Comparison of ENCODE assay signal across 26 cellular contexts in genomic region chr5:76474377-76474776, GRCh38.
A peak's percentile ranks its signal among the peaks of the same experiment; 100 is the strongest.
DNase-seq lines count a peak whose midpoint lies in the region; ATAC-seq and TF ChIP-seq lines count a peak whose summit lies in the region.
"Had no signal": no experiment of that assay in that cellular context is flagged by ENCODE, and none has a peak within 500 bp of the region (broad histone marks: within the 10 kb centered on the region; RNA-seq: fewer than 3 reads in every experiment).

No MANE protein-coding gene starts in this region.

- peak overlapping the region; percentile 63 for H3K27ac Mint-ChIP-seq in activated T-cell treated with anti-CD3 and anti-CD28 coated beads, Interleukin-2, amount 50 U/mL, for 24 hours
- H3K27ac Mint-ChIP-seq in GM23338 = no peak overlapping the region
- peak overlapping the region; percentile 28 for H3K27ac Mint-ChIP-seq in activated naive CD8-positive, alpha-beta T cell treated with anti-CD3 and anti-CD28 coated beads for 36 hours
- peak overlapping the region; percentile 74 for H3K27ac Mint-ChIP-seq in neural progenitor cell

- 54 to 88% (median 72%) methylated on average over 2 of the region's 2 CpGs for WGBS in spleen, 5 donors

- H3K27me3 Mint-ChIP-seq in activated T-cell treated with anti-CD3 and anti-CD28 coated beads, Interleukin-2, amount 50 U/mL, for 24 hours = no peaks in the 10 kb centered on the region
- H3K27me3 Mint-ChIP-seq in GM23338 (ENCODE audit: insufficient read depth, low read depth, poor library complexity) (peaks cover 4% of the 10 kb centered on the region), neural progenitor cell (ENCODE audit: insufficient read depth, low read depth) (peaks cover 2% of the 10 kb centered on the region)
- H3K27me3 Mint-ChIP-seq in activated naive CD8-positive, alpha-beta T cell treated with anti-CD3 and anti-CD28 coated beads for 36 hours = no peaks in the 10 kb centered on the region
- H3K27me3 Mint-ChIP-seq: activated naive CD4-positive, alpha-beta T cell treated with anti-CD3 and anti-CD28 coated beads, Interleukin-2, amount 50 U/mL, for 24 hours had no signal

- ATAC-seq in GM23338 = no peak
- no peak for ATAC-seq in HG03378 (IDR thresholded peaks at IDR 0.05; ENCODE audit: unreplicated experiment)

- H3K27ac ChIP-seq in GM23338 (ENCODE audit: low read depth) = peak overlapping the region; percentile 82; the same call in 1 of the 2 replicates
- H3K27ac ChIP-seq in neural progenitor cell = no peak overlapping the region
- peak overlapping the region in 1 of 8 donors; percentile 55 for H3K27ac ChIP-seq in spleen
- H3K27ac ChIP-seq: cardiac muscle cell, epithelial cell of prostate, parathyroid adenoma, thyroid gland had no signal

- H3K79me2 ChIP-seq in GM23338 (replicated peaks; ENCODE audit: insufficient read depth) (peaks cover 10% of the 10 kb centered on the region), neural progenitor cell (ENCODE audit: low read depth) (no peaks in the 10 kb centered on the region)

- no peak for TF ChIP-seq POLR2A in spleen (IDR thresholded peaks at IDR 0.05)

- no peak overlapping the region for H3K4me2 ChIP-seq in GM23338
- no peak overlapping the region for H3K4me2 ChIP-seq in neural progenitor cell
- H3K4me2 ChIP-seq: smooth muscle cell had no signal

- DNase-seq in activated T-cell treated with anti-CD3 and anti-CD28 coated beads, Interleukin-2, amount 50 U/mL, for 24 hours = no peak
- DNase-seq in activated T-cell treated with anti-CD3 and anti-CD28 coated beads, Interleukin-2, amount 50 U/mL, for 48 hours = no peak
- DNase-seq in GM23338 (ENCODE audit: low spot score) = no peak
- no peak for DNase-seq in activated naive CD8-positive, alpha-beta T cell treated with anti-CD3 and anti-CD28 coated beads for 36 hours
- no peak for DNase-seq in neural progenitor cell (ENCODE audit: low spot score)
- DNase-seq in nucleus accumbens (lab: John Stamatoyannopoulos, UW) = no peak
- no peak for DNase-seq in spleen
- DNase-seq: activated CD8-positive, alpha-beta memory T cell treated with anti-CD3 and anti-CD28 coated beads, Interleukin-2, amount 50 U/mL, for 48 hours; cortex of kidney; DMS53; hippocampal formation; NCI-H1092; NCI-H1694; NCI-H446; NCI-H748 treated with DMSO at 0.1 percent for 48 hours; retina; SIG-M5; SW 1271; thyroid gland had no signal

- no peak overlapping the region for H3K9ac ChIP-seq in neural progenitor cell
- H3K9ac ChIP-seq: parathyroid adenoma had no signal

- H4K20me1 ChIP-seq in GM23338 (replicated peaks; ENCODE audit: insufficient read depth) = no peaks in the 10 kb centered on the region
- H4K20me1 ChIP-seq in neural progenitor cell (ENCODE audit: low read depth) = no peaks in the 10 kb centered on the region

- intact Hi-C loops in spleen (cut with DNase I; ENCODE audit: low total_unique reads) = no loop called here

- peaks cover 6% of the 10 kb centered on the region for H3K36me3 Mint-ChIP-seq in activated T-cell treated with anti-CD3 and anti-CD28 coated beads, Interleukin-2, amount 50 U/mL, for 24 hours (ENCODE audit: low read depth)
- peaks cover 26% of the 10 kb centered on the region for H3K36me3 Mint-ChIP-seq in GM23338 (ENCODE audit: low read depth)
- peaks cover 20% of the 10 kb centered on the region for H3K36me3 Mint-ChIP-seq in activated naive CD8-positive, alpha-beta T cell treated with anti-CD3 and anti-CD28 coated beads for 36 hours
- H3K36me3 Mint-ChIP-seq in neural progenitor cell = peaks cover 4% of the 10 kb centered on the region

- peaks cover 87% of the 10 kb centered on the region for H3K4me1 Mint-ChIP-seq in activated T-cell treated with anti-CD3 and anti-CD28 coated beads, Interleukin-2, amount 50 U/mL, for 24 hours (ENCODE audit: low read depth)
- H3K4me1 Mint-ChIP-seq in GM23338 (peaks cover 26% of the 10 kb centered on the region), neural progenitor cell (peaks cover 18% of the 10 kb centered on the region)
- peaks cover 58% of the 10 kb centered on the region for H3K4me1 Mint-ChIP-seq in activated naive CD8-positive, alpha-beta T cell treated with anti-CD3 and anti-CD28 coated beads for 36 hours

- H3K4me3 Mint-ChIP-seq in activated T-cell treated with anti-CD3 and anti-CD28 coated beads, Interleukin-2, amount 50 U/mL, for 24 hours = no peak overlapping the region
- H3K4me3 Mint-ChIP-seq in GM23338 (no peak overlapping the region), neural progenitor cell (no peak overlapping the region)
- no peak overlapping the region for H3K4me3 Mint-ChIP-seq in activated naive CD8-positive, alpha-beta T cell treated with anti-CD3 and anti-CD28 coated beads for 36 hours

- H3K9me2 ChIP-seq in GM23338 (ENCODE audit: insufficient read depth) = no peaks in the 10 kb centered on the region; the same call in 1 of the 2 replicates

- H3K9me3 ChIP-seq in neural progenitor cell (ENCODE audit: low read depth) = no peaks in the 10 kb centered on the region
- H3K9me3 ChIP-seq in spleen = no peaks in the 10 kb centered on the region
- H3K9me3 ChIP-seq: Peyer's patch, thyroid gland had no signal

- H3K27me3 ChIP-seq in GM23338 (ENCODE audit: insufficient read depth) = no peaks in the 10 kb centered on the region
- no peaks in the 10 kb centered on the region for H3K27me3 ChIP-seq in neural progenitor cell
- H3K27me3 ChIP-seq in spleen (replicated peaks in 1 of 7) = no peaks in the 10 kb centered on the region
- H3K27me3 ChIP-seq: cardiac muscle cell, Peyer's patch, thyroid gland had no signal

- peaks cover 2% of the 10 kb centered on the region for H3K9me3 Mint-ChIP-seq in activated T-cell treated with anti-CD3 and anti-CD28 coated beads, Interleukin-2, amount 50 U/mL, for 24 hours
- H3K9me3 Mint-ChIP-seq in GM23338 (peaks cover 18% of the 10 kb centered on the region), neural progenitor cell (peaks cover 4% of the 10 kb centered on the region)
- H3K9me3 Mint-ChIP-seq in activated naive CD8-positive, alpha-beta T cell treated with anti-CD3 and anti-CD28 coated beads for 36 hours = peaks cover 4% of the 10 kb centered on the region

- no peak overlapping the region for H2AFZ ChIP-seq in GM23338
- H2AFZ ChIP-seq in neural progenitor cell (replicated peaks) = no peak overlapping the region
- H2AFZ ChIP-seq: parathyroid adenoma had no signal

- H3K4me3 ChIP-seq in GM23338 (no peak overlapping the region), neural progenitor cell (no peak overlapping the region), spleen (no peak overlapping the region)
- H3K4me3 ChIP-seq: cardiac muscle cell, Peyer's patch, smooth muscle cell, thyroid gland had no signal

- TF ChIP-seq CTCF in GM23338 (conservative IDR thresholded peaks at IDR 0.05; ENCODE audit: low read depth in 2 of 2) (no peak), neural progenitor cell (IDR thresholded peaks at IDR 0.05) (no peak), spleen (IDR thresholded peaks at IDR 0.05 in 8 of 11, conservative IDR thresholded peaks at IDR 0.05 in 3 of 11) (no peak)

- no peaks in the 10 kb centered on the region for H3K36me3 ChIP-seq in GM23338 (ENCODE audit: insufficient read depth)
- no peaks in the 10 kb centered on the region for H3K36me3 ChIP-seq in neural progenitor cell
- no peaks in the 10 kb centered on the region for H3K36me3 ChIP-seq in spleen
- H3K36me3 ChIP-seq: cardiac muscle cell, Peyer's patch, thyroid gland had no signal

- no peaks in the 10 kb centered on the region for H3F3A ChIP-seq in GM23338 (replicated peaks; ENCODE audit: low read depth)
- no peaks in the 10 kb centered on the region for H3F3A ChIP-seq in neural progenitor cell (ENCODE audit: low read depth)

- peaks cover 25% of the 10 kb centered on the region for H3K4me1 ChIP-seq in GM23338 (ENCODE audit: insufficient read depth)
- no peaks in the 10 kb centered on the region for H3K4me1 ChIP-seq in neural progenitor cell
- H3K4me1 ChIP-seq in spleen = peaks cover 5 to 41% (median 19%) of the 10 kb centered on the region in 6 donors

TF ChIP-seq in GM23338, 12 proteins besides CTCF, POLR2A, EP300 and RAD21 (continues in another document):
- TF ChIP-seq ETS1 (IDR thresholded peaks at IDR 0.05) (no peak), EZH2 (IDR thresholded peaks at IDR 0.05; ENCODE audit: low read depth, unreplicated experiment) (no peak), ZNF331 (CRISPR knock-in tag; IDR thresholded peaks at IDR 0.05; ENCODE audit: low read depth) (no peak)
